ENCODE assay signal across 1 cellular context in genomic region chr19:49107625-49108459, GRCh38.
TF ChIP-seq lines count a peak whose summit lies in the region.

No MANE protein-coding gene starts in this region.

TF ChIP-seq in HepG2, 621 proteins besides CTCF, POLR2A, EP300 and RAD21:
- TF ChIP-seq ZBTB33 (CRISPR knock-in tag; IDR thresholded peaks at IDR 0.05) (0 out of 2 replicates have a peak, but pooled peaks have one; percentile 19), MLLT10 (CRISPR knock-in tag; IDR thresholded peaks at IDR 0.05) (no peak), RBFOX2 (IDR thresholded peaks at IDR 0.05; ENCODE audit: low read depth, low read length) (peak; percentile 76; the same call in 1 of the 2 replicates), ZHX1 (CRISPR knock-in tag; IDR thresholded peaks at IDR 0.05; ENCODE audit: low read depth) (peak; percentile 15; the same call in 1 of the 2 replicates), RFX5 (IDR thresholded peaks at IDR 0.05; ENCODE audit: low read depth, low read length) (no peak), RBM39 (IDR thresholded peaks at IDR 0.05; ENCODE audit: low read depth, low read length, poor library complexity, severe bottlenecking) (peak; percentile 36), AGO2 (optimal IDR thresholded peaks at IDR 0.05; ENCODE audit: low read depth, low read length) (peak; percentile 92)
